9 cellular contexts compared by ENCODE assay signal in genomic region chr2:38098351-38099095, GRCh38. TPM values are rescaled to one million over a fixed set of nuclear protein-coding genes. Genes with fewer than 3 reads are reported as not detected.
DNase-seq lines count a peak whose midpoint lies in the region; TF ChIP-seq lines count a peak whose summit lies in the region.
"Had no signal": no experiment of that assay in that cellular context is flagged by ENCODE, and none has a peak within 500 bp of the region (broad histone marks: within the 10 kb centered on the region; RNA-seq: fewer than 3 reads in every experiment).

No MANE protein-coding gene starts in this region.

- H3K79me2 ChIP-seq in ACC112 (ENCODE audit: control insufficient read depth, insufficient read depth, low read length, unreplicated experiment), result no peaks in the 10 kb centered on the region

- H3K27me3 ChIP-seq in ACC112 (ENCODE audit: insufficient read depth, low read length) (no peaks in the 10 kb centered on the region), esophagus squamous epithelium (peaks cover 0 to 10% (median 0%) of the 10 kb centered on the region in 4 donors)

- H3K27ac Mint-ChIP-seq in nephron progenitor cell, result no peak overlapping the region
- no peak overlapping the region for H3K27ac Mint-ChIP-seq in HFFc6

- 5 to 10% methylated on average over 12 of the region's 12 CpGs for whole genome bisulfite sequencing in esophagus squamous epithelium, 2 donors

- peak; percentile 32 for DNase-seq in NCI-H82 treated with DMSO at 0.1 percent for 48 hours (lab: John Stamatoyannopoulos, UW; ENCODE audit: unreplicated experiment)
- no peak for DNase-seq in esophagus squamous epithelium (lab: John Stamatoyannopoulos, UW)
- DNase-seq in nephron progenitor cell, result no peak
- no peak for DNase-seq in HFFc6
- no peak for DNase-seq in posterior cingulate gyrus
- DNase-seq in ACHN, result no peak
- no peak for DNase-seq in NCI-H1105 treated with DMSO at 0.1 percent for 48 hours (lab: John Stamatoyannopoulos, UW)
- DNase-seq: effector memory CD4-positive, alpha-beta T cell had no signal

- H3K4me1 ChIP-seq in ACC112 (ENCODE audit: control insufficient read depth, insufficient read depth, low read length, unreplicated experiment) (peaks cover 36% of the 10 kb centered on the region), esophagus squamous epithelium (peaks cover 25 to 54% (median 46%) of the 10 kb centered on the region in 3 donors)

- H3K4me3 Mint-ChIP-seq in nephron progenitor cell, result peak overlapping the region; percentile 22
- no peak overlapping the region for H3K4me3 Mint-ChIP-seq in HFFc6

- H3K9me3 Mint-ChIP-seq in nephron progenitor cell, result peaks cover 12% of the 10 kb centered on the region
- no peaks in the 10 kb centered on the region for H3K9me3 Mint-ChIP-seq in HFFc6

- TF ChIP-seq POLR2A in esophagus squamous epithelium (IDR thresholded peaks at IDR 0.05), result no peak

- intact Hi-C loops in esophagus squamous epithelium (cut with DNase I) (no loop called here), posterior cingulate gyrus (cut with DNase I) (no loop called here)

- H3K27me3 Mint-ChIP-seq in nephron progenitor cell (ENCODE audit: low read depth, poor library complexity) (peaks cover 22% of the 10 kb centered on the region), HFFc6 (ENCODE audit: insufficient read depth) (peaks cover 34% of the 10 kb centered on the region)

- peak overlapping the region; percentile 73 for H3K4me3 ChIP-seq in ACC112 (ENCODE audit: low read depth, low read length)
- H3K4me3 ChIP-seq in esophagus squamous epithelium, result peak overlapping the region in 3 of 4 donors; percentile 8 to 52 (median 22)

- H3K27ac ChIP-seq in ACC112 (ENCODE audit: low read depth, low read length) (peak overlapping the region; percentile 58), esophagus squamous epithelium (peak overlapping the region; percentile 17 to 77 (median 42))

- no peaks in the 10 kb centered on the region for H3K9me3 ChIP-seq in esophagus squamous epithelium

- H2AFZ ChIP-seq in ACC112 (ENCODE audit: low read length, unreplicated experiment), result peak overlapping the region; percentile 92

- H3K36me3 Mint-ChIP-seq in nephron progenitor cell (ENCODE audit: low read depth), result peaks cover 4% of the 10 kb centered on the region
- H3K36me3 Mint-ChIP-seq in HFFc6 (ENCODE audit: low read depth), result no peaks in the 10 kb centered on the region

- in situ Hi-C loops in ACHN (cut with HindIII; ENCODE audit: low pct_ligation_motif_present, low pct_unique_long_range_greater_than_20kb, low sequenced_read_pairs), result no loop called here

- H3K36me3 ChIP-seq in ACC112 (ENCODE audit: insufficient read depth, low read length) (no peaks in the 10 kb centered on the region), esophagus squamous epithelium (no peaks in the 10 kb centered on the region)

- H3K4me1 Mint-ChIP-seq in nephron progenitor cell, result peaks cover 59% of the 10 kb centered on the region
- no peaks in the 10 kb centered on the region for H3K4me1 Mint-ChIP-seq in HFFc6 (ENCODE audit: low read depth)

- TF ChIP-seq CTCF in esophagus squamous epithelium (IDR thresholded peaks at IDR 0.05), result no peak
- TF ChIP-seq CTCF in nephron progenitor cell (IDR thresholded peaks at IDR 0.05), result no peak
- no peak for TF ChIP-seq CTCF in HFFc6 (IDR thresholded peaks at IDR 0.05)

RNA-seq across cellular contexts. Expression of gene CYP1B1, which starts 22.6 kb away (rescaled TPM):
- total RNA-seq in esophagus squamous epithelium, result 10 to 100 TPM in 2 of 4 donors, 1 to 10 TPM in 2; 1.0 to 20.6 (median 12.8) TPM
- total RNA-seq in HFFc6 (2021; fragmentation: NEBNext Ultra II Directional; extraction: Animal tissue kit (Norgen Biotek cat#: 25700)), result under 1 TPM in 1 of 6 experiments, not detected in 5; 0.17 TPM
